ENCODE assay signal across 11 cellular contexts in genomic region chr5:153445875-153446567, GRCh38. TPM values are rescaled to one million over a fixed set of nuclear protein-coding genes. Genes with fewer than 3 reads are reported as not detected.
A peak's percentile ranks its signal among the peaks of the same experiment; 100 is the strongest.
DNase-seq lines count a peak whose midpoint lies in the region; ATAC-seq and TF ChIP-seq lines count a peak whose summit lies in the region.
"Had no signal": no experiment of that assay in that cellular context is flagged by ENCODE, and none has a peak within 500 bp of the region (broad histone marks: within the 10 kb centered on the region; RNA-seq: fewer than 3 reads in every experiment).

No MANE protein-coding gene starts in this region.

- no peaks in the 10 kb centered on the region for H3K36me3 ChIP-seq in A673 (ENCODE audit: insufficient read depth, low read length, poor library complexity, severe bottlenecking)
- no peaks in the 10 kb centered on the region for H3K36me3 ChIP-seq in left lung
- no peaks in the 10 kb centered on the region for H3K36me3 ChIP-seq in gastrocnemius medialis
- H3K36me3 ChIP-seq: BLaER1 treated with 17β-estradiol and CSF1 and Interleukin-3, amounts not matched to agents 10 nM and 100 nM had no signal

- CTCF ChIA-PET in A673 (lab: Charles Lee): no interaction called here

- no peak for TF ChIP-seq POLR2A in gastrocnemius medialis (IDR thresholded peaks at IDR 0.05)

- H3K4me3 ChIP-seq in A673 (ENCODE audit: low read depth, low read length, poor library complexity, severe bottlenecking) (no peak overlapping the region), left lung (no peak overlapping the region), gastrocnemius medialis (no peak overlapping the region)
- H3K4me3 ChIP-seq: BLaER1 treated with 17β-estradiol and CSF1 and Interleukin-3, amounts not matched to agents 10 nM and 100 nM had no signal

- in situ Hi-C loops in gastrocnemius medialis (cut with MboI; ENCODE audit: low sequenced_read_pairs in 4 of 4): no loop called here

- H3K9me3 ChIP-seq in A673 (ENCODE audit: low read depth, low read length, poor library complexity, severe bottlenecking): no peaks in the 10 kb centered on the region
- no peaks in the 10 kb centered on the region for H3K9me3 ChIP-seq in left lung
- H3K9me3 ChIP-seq in gastrocnemius medialis: no peaks in the 10 kb centered on the region
- H3K9me3 ChIP-seq: BLaER1 treated with 17β-estradiol and CSF1 and Interleukin-3, amounts not matched to agents 10 nM and 100 nM had no signal

- TF ChIP-seq CTCF in A673 (conservative IDR thresholded peaks at IDR 0.05; ENCODE audit: low read depth, low read length) (0 out of 2 replicates have a peak, but pooled peaks have one; percentile 13), left lung (IDR thresholded peaks at IDR 0.05) (no peak), gastrocnemius medialis (IDR thresholded peaks at IDR 0.05 in 4 of 5, conservative IDR thresholded peaks at IDR 0.05 in 1 of 5) (no peak)

- intact Hi-C loops in A673 (cut with micrococcal nuclease; ENCODE audit: unreplicated experiment): no loop called here
- intact Hi-C loops in left lung (cut with DNase I): no loop called here
- intact Hi-C loops in gastrocnemius medialis (cut with DNase I; ENCODE audit: low total_unique reads): no loop called here

- no TSS peak for BruUV-seq in A673 (replicated peaks; lab: Mats Ljungman, UMichigan)

- DNase-seq in A673 (ENCODE audit: low spot score): peak; percentile 27
- peak; percentile 71 for DNase-seq in NCI-H1092 (lab: John Stamatoyannopoulos, UW)
- DNase-seq in SW480 (ENCODE audit: low spot score): peak; percentile 9
- peak in 1 of 2 donors; percentile 28 for DNase-seq in left lung
- DNase-seq in AG08396 (ENCODE audit: low spot score): no peak
- no peak for DNase-seq in gastrocnemius medialis
- DNase-seq: activated CD4-positive, alpha-beta T cell treated with anti-CD3 and anti-CD28 coated beads, Interleukin-2, amount 10 ng/mL, durations not matched to agents 24 days and 14 days; hippocampal formation had no signal

- no peaks in the 10 kb centered on the region for H3K4me1 ChIP-seq in A673 (ENCODE audit: insufficient read depth, low read length, poor library complexity, severe bottlenecking)
- no peaks in the 10 kb centered on the region for H3K4me1 ChIP-seq in left lung
- H3K4me1 ChIP-seq in gastrocnemius medialis: no peaks in the 10 kb centered on the region

- H3K27ac ChIP-seq in A673 (ENCODE audit: low read depth, low read length, poor library complexity, severe bottlenecking): no peak overlapping the region
- no peak overlapping the region for H3K27ac ChIP-seq in left lung
- H3K27ac ChIP-seq in gastrocnemius medialis: no peak overlapping the region
- H3K27ac ChIP-seq: BLaER1 treated with 17β-estradiol and CSF1 and Interleukin-3, amounts not matched to agents 10 nM and 100 nM had no signal

- POLR2A ChIA-PET in A673 (lab: Charles Lee; ENCODE audit: low non-redundant PET): interaction anchor here (1.0 kb wide), 1 partner anchor 494 kb away, joined by 4 read pairs; no protein-coding TSS in a partner anchor

- no peaks in the 10 kb centered on the region for H3K27me3 ChIP-seq in A673 (replicated peaks; ENCODE audit: insufficient read depth, low read depth, low read length, poor library complexity)
- no peaks in the 10 kb centered on the region for H3K27me3 ChIP-seq in left lung
- no peaks in the 10 kb centered on the region for H3K27me3 ChIP-seq in gastrocnemius medialis
- H3K27me3 ChIP-seq: BLaER1 treated with 17β-estradiol and CSF1 and Interleukin-3, amounts not matched to agents 10 nM and 100 nM had no signal

- peak; percentile 53 for ATAC-seq in left lung
- no peak for ATAC-seq in HG03097 (IDR thresholded peaks at IDR 0.05; ENCODE audit: low FRiP score, unreplicated experiment)
- no peak for ATAC-seq in HG03196 (IDR thresholded peaks at IDR 0.05; ENCODE audit: unreplicated experiment)
- ATAC-seq in gastrocnemius medialis: no peak

RNA-seq across cellular contexts. Expression of gene GRIA1, which starts 44.4 kb away (rescaled TPM):
- total RNA-seq in A673 (2021): 0.69 and 1.5 TPM in 2 replicates
- total RNA-seq in left lung: 1 to 10 TPM; 2.9 to 3.4 TPM
- total RNA-seq in gastrocnemius medialis: under 1 TPM in 2 of 4 donors, not detected in 2; 0.18 to 0.46 TPM
- total RNA-seq: activated CD4-positive, alpha-beta T cell treated with anti-CD3 and anti-CD28 coated beads, Interleukin-2, amount 10 ng/mL, durations not matched to agents 24 days and 14 days had no signal

Comparison
In these comparisons a context has a peak if more than half of its experiments do, and no peak if none do; other contexts are left out.
1. DNase-seq: peak in A673 (single experiment), NCI-H1092 (single experiment) and SW480 (single experiment); none in AG08396 (single experiment) and gastrocnemius medialis (0 of 2).